Comparison of ENCODE assay signal across 9 cellular contexts in genomic region chr5:172740483-172741205, GRCh38. TPM values are rescaled to one million over a fixed set of nuclear protein-coding genes. Genes with fewer than 3 reads are reported as not detected.
A peak's percentile ranks its signal among the peaks of the same experiment; 100 is the strongest.
DNase-seq lines count a peak whose midpoint lies in the region; ATAC-seq and TF ChIP-seq lines count a peak whose summit lies in the region.
"Had no signal": no experiment of that assay in that cellular context is flagged by ENCODE, and none has a peak within 500 bp of the region (broad histone marks: within the 10 kb centered on the region; RNA-seq: fewer than 3 reads in every experiment).

No MANE protein-coding gene starts in this region.

- no peaks in the 10 kb centered on the region for H3K27me3 Mint-ChIP-seq in activated CD8-positive, alpha-beta T cell treated with anti-CD3 and anti-CD28 coated beads, Interleukin-2, amount 10 ng/mL, durations not matched to agents 7 days and 5 days (ENCODE audit: low read depth)
- H3K27me3 Mint-ChIP-seq: T-cell had no signal

- no peaks in the 10 kb centered on the region for H3K36me3 ChIP-seq in thoracic aorta

- DNase-seq in HT1080 (ENCODE audit: low read depth) (peak; percentile 90), astrocyte of the spinal cord (ENCODE audit: low read depth, low spot score) (peak; percentile 94), kidney tubule cell (ENCODE audit: low spot score) (peak; percentile 96), thoracic aorta (ENCODE audit: low spot score) (peak; percentile 82), pons (ENCODE audit: low spot score) (no peak)
- no peak for DNase-seq in activated CD4-positive, alpha-beta T cell treated with anti-CD3 and anti-CD28 coated beads for 4 hours
- DNase-seq in activated CD8-positive, alpha-beta T cell treated with anti-CD3 and anti-CD28 coated beads, Interleukin-2, amount 10 ng/mL, durations not matched to agents 7 days and 5 days: no peak
- DNase-seq in activated CD4-positive, alpha-beta T cell treated with anti-CD3 and anti-CD28 coated beads, Interleukin-2, amount 50 U/mL, for 48 hours: no peak

- no peaks in the 10 kb centered on the region for H3K27me3 ChIP-seq in thoracic aorta (replicated peaks; ENCODE audit: insufficient read depth)

- H3K4me3 ChIP-seq in astrocyte of the spinal cord (ENCODE audit: low read depth, low read length): no peak overlapping the region
- peak overlapping the region; percentile 36 for H3K4me3 ChIP-seq in thoracic aorta

- peaks cover 2% of the 10 kb centered on the region for H3K4me1 Mint-ChIP-seq in activated CD8-positive, alpha-beta T cell treated with anti-CD3 and anti-CD28 coated beads, Interleukin-2, amount 10 ng/mL, durations not matched to agents 7 days and 5 days (ENCODE audit: low read depth)

- H3K9me3 ChIP-seq in thoracic aorta: no peaks in the 10 kb centered on the region

- POLR2A ChIA-PET in activated CD8-positive, alpha-beta T cell treated with anti-CD3 and anti-CD28 coated beads, Interleukin-2, amount 10 ng/mL, durations not matched to agents 7 days and 5 days (lab: Charles Lee): no interaction called here

- peak; percentile 97 for ATAC-seq in thoracic aorta (ENCODE audit: insufficient number of reproducible peaks, low FRiP score, low read depth)
- no peak for ATAC-seq in activated CD8-positive, alpha-beta T cell treated with anti-CD3 and anti-CD28 coated beads, Interleukin-2, amount 10 ng/mL, durations not matched to agents 7 days and 5 days
- ATAC-seq: T-cell had no signal

- H3K27ac ChIP-seq in thoracic aorta: peak overlapping the region; percentile 92 to 97

- CTCF ChIA-PET in activated CD8-positive, alpha-beta T cell treated with anti-CD3 and anti-CD28 coated beads, Interleukin-2, amount 10 ng/mL, durations not matched to agents 7 days and 5 days (lab: Charles Lee): interaction anchor here (1.3 kb wide), 1 partner anchor 27 kb away, joined by 3 read pairs; no protein-coding TSS in a partner anchor

- no peaks in the 10 kb centered on the region for H3K36me3 Mint-ChIP-seq in activated CD8-positive, alpha-beta T cell treated with anti-CD3 and anti-CD28 coated beads, Interleukin-2, amount 10 ng/mL, durations not matched to agents 7 days and 5 days (ENCODE audit: low read depth)
- H3K36me3 Mint-ChIP-seq: T-cell had no signal

- no peaks in the 10 kb centered on the region for H3K9me3 Mint-ChIP-seq in activated CD8-positive, alpha-beta T cell treated with anti-CD3 and anti-CD28 coated beads, Interleukin-2, amount 10 ng/mL, durations not matched to agents 7 days and 5 days (ENCODE audit: insufficient read depth)
- H3K9me3 Mint-ChIP-seq: T-cell had no signal

- in situ Hi-C loops in astrocyte of the spinal cord (cut with HindIII; ENCODE audit: low sequenced_read_pairs): no loop called here

- H3K4me1 ChIP-seq in thoracic aorta (ENCODE audit: control insufficient read depth in 1 of 2, low read depth in 2 of 2): peaks cover 22 to 53% of the 10 kb centered on the region in 2 donors

- H3K4me3 Mint-ChIP-seq in activated CD8-positive, alpha-beta T cell treated with anti-CD3 and anti-CD28 coated beads, Interleukin-2, amount 10 ng/mL, durations not matched to agents 7 days and 5 days: no peak overlapping the region
- H3K4me3 Mint-ChIP-seq: T-cell had no signal

- no peak overlapping the region for H3K27ac Mint-ChIP-seq in activated CD8-positive, alpha-beta T cell treated with anti-CD3 and anti-CD28 coated beads, Interleukin-2, amount 10 ng/mL, durations not matched to agents 7 days and 5 days

- TF ChIP-seq CTCF in astrocyte of the spinal cord (IDR thresholded peaks at IDR 0.05; ENCODE audit: low read depth, low read length): no peak
- no peak for TF ChIP-seq CTCF in thoracic aorta (IDR thresholded peaks at IDR 0.05)

RNA-seq across cellular contexts. Expression of gene DUSP1, which starts 30.4 kb away (rescaled TPM):
- total RNA-seq in HT1080 (2014; rRNA removed; shearing (Covaris generic)): 21.2 and 21.9 TPM in 2 replicates
- 53.2 and 57.1 TPM in 2 replicates for polyA plus RNA-seq in HT1080 (2015; cell fraction: cytosol; rRNA removed)
- polyA plus RNA-seq in HT1080 (2015; cell fraction: nucleus; rRNA removed): 87.7 and 91.2 TPM in 2 replicates
- total RNA-seq in thoracic aorta: 1,000 to 10,000 TPM in 1 of 2 donors, 100 to 1,000 TPM in 1; 813 to 3,699 TPM
- total RNA-seq in activated CD8-positive, alpha-beta T cell treated with anti-CD3 and anti-CD28 coated beads, Interleukin-2, amount 10 ng/mL, durations not matched to agents 7 days and 5 days: 10 to 100 TPM; 55.6 to 56.6 TPM

Comparison
In these comparisons a context has a peak if more than half of its experiments do, and no peak if none do; other contexts are left out.
1. DNase-seq: peak in HT1080 (single experiment), astrocyte of the spinal cord (single experiment), kidney tubule cell (single experiment) and thoracic aorta (single experiment); none in activated CD4-positive, alpha-beta T cell treated with anti-CD3 and anti-CD28 coated beads for 4 hours (0 of 2), activated CD8-positive, alpha-beta T cell treated with anti-CD3 and anti-CD28 coated beads, Interleukin-2, amount 10 ng/mL, durations not matched to agents 7 days and 5 days (single experiment), pons (single experiment) and activated CD4-positive, alpha-beta T cell treated with anti-CD3 and anti-CD28 coated beads, Interleukin-2, amount 50 U/mL, for 48 hours (0 of 2).
2. RNA of gene DUSP1, which starts 30.4 kb away (total RNA-seq): 813 to 3,699 TPM in thoracic aorta; 55.6 to 56.6 TPM in activated CD8-positive, alpha-beta T cell treated with anti-CD3 and anti-CD28 coated beads, Interleukin-2, amount 10 ng/mL, durations not matched to agents 7 days and 5 days and 21.2 to 21.9 TPM in HT1080; every median in the first group is over 10 times any median in the second.